8 cellular contexts compared by ENCODE assay signal in genomic region chr22:37675930-37676571, GRCh38. TPM values are rescaled to one million over a fixed set of nuclear protein-coding genes. Genes with fewer than 3 reads are reported as not detected.
DNase-seq lines count a peak whose midpoint lies in the region; ATAC-seq, FAIRE-seq and TF ChIP-seq lines count a peak whose summit lies in the region.

No MANE protein-coding gene starts in this region.

- peak overlapping the region; percentile 87 for H3K4me2 ChIP-seq in DOHH2 (ENCODE audit: low read length)
- H3K4me2 ChIP-seq in OCI-LY1 (ENCODE audit: low read length): peak overlapping the region; percentile 92

- no peak for ATAC-seq in lung (ENCODE audit: insufficient read depth, low FRiP score)

- intact Hi-C loops in transverse colon (cut with DNase I; ENCODE audit: low total_unique reads): no loop called here

- H3K36me3 ChIP-seq in DOHH2 (ENCODE audit: control insufficient read depth, low read length) (peaks cover 6% of the 10 kb centered on the region; the same call in 1 of the 2 replicates), OCI-LY1 (ENCODE audit: insufficient read depth, low read length) (no peaks in the 10 kb centered on the region), bronchial epithelial cell (ENCODE audit: control insufficient read depth, insufficient read depth, low read length) (peaks cover 7% of the 10 kb centered on the region), lung (ENCODE audit: control insufficient read depth in 2 of 2, insufficient read depth in 2 of 2, low read length in 2 of 2) (peaks cover 4 to 7% of the 10 kb centered on the region in 2 donors), transverse colon (no peaks in the 10 kb centered on the region)

- no peak for FAIRE-seq in bronchial epithelial cell (lab: Jason Lieb, UNC)

- H3K9ac ChIP-seq in OCI-LY1 (ENCODE audit: low read length): peak overlapping the region; percentile 65

- no peaks in the 10 kb centered on the region; the same call in 1 of the 2 replicates for H3K79me2 ChIP-seq in DOHH2 (ENCODE audit: control insufficient read depth, low read length)
- H3K79me2 ChIP-seq in OCI-LY1 (ENCODE audit: insufficient read depth, low read length): no peaks in the 10 kb centered on the region

- in situ Hi-C loops in transverse colon (cut with MboI; ENCODE audit: low pct_ligation_motif_present in 1 of 4, low pct_unique_long_range_greater_than_20kb in 1 of 4, low sequenced_read_pairs in 3 of 4): loop anchor here in 1 of 4 donors (25.0 kb wide), 1 partner anchor 111 kb away; no protein-coding TSS in a partner anchor

- H3K4me1 ChIP-seq in DOHH2 (ENCODE audit: control insufficient read depth, low read length): peaks cover 62% of the 10 kb centered on the region
- peaks cover 36% of the 10 kb centered on the region for H3K4me1 ChIP-seq in OCI-LY1 (ENCODE audit: insufficient read depth, low read length, severe bottlenecking)
- H3K4me1 ChIP-seq in lung (ENCODE audit: control insufficient read depth in 2 of 2, insufficient read depth in 2 of 2, low read length in 2 of 2): peaks cover 0 to 5% of the 10 kb centered on the region in 2 donors
- H3K4me1 ChIP-seq in transverse colon: peaks cover 34 to 66% (median 54%) of the 10 kb centered on the region in 4 donors

- peaks cover 29% of the 10 kb centered on the region for H3F3A ChIP-seq in DOHH2 (ENCODE audit: control insufficient read depth, insufficient read depth)
- H3F3A ChIP-seq in OCI-LY1 (ENCODE audit: insufficient read depth, low read length): no peaks in the 10 kb centered on the region

- no peak for TF ChIP-seq POLR2A in transverse colon (IDR thresholded peaks at IDR 0.05)

- TF ChIP-seq EP300 in transverse colon (IDR thresholded peaks at IDR 0.05; ENCODE audit: low read depth): no peak

- no peak overlapping the region for H2AFZ ChIP-seq in OCI-LY1 (ENCODE audit: low read length)

- H4K20me1 ChIP-seq in DOHH2 (ENCODE audit: control insufficient read depth, insufficient read depth, low read depth, low read length): no peaks in the 10 kb centered on the region
- no peaks in the 10 kb centered on the region for H4K20me1 ChIP-seq in OCI-LY1 (ENCODE audit: insufficient read depth, low read length)

- WGBS in lung, 2 donors: 13 to 17% methylated on average over 13 of the region's 13 CpGs
- WGBS in transverse colon (ENCODE audit: low coverage in 1 of 2), 2 donors: 7 to 14% methylated on average over 2 to 13 of the region's 13 CpGs

- DNase-seq in bronchial epithelial cell (ENCODE audit: low read depth) (no peak), lung (ENCODE audit: low spot score) (no peak), transverse colon (peak; percentile 50), GM19240 (ENCODE audit: insufficient read length, low spot score) (no peak), NCI-H1048 (lab: John Stamatoyannopoulos, UW) (no peak), NCI-H1092 (lab: John Stamatoyannopoulos, UW) (no peak)

- TF ChIP-seq CTCF in DOHH2 (IDR thresholded peaks at IDR 0.05; ENCODE audit: low read depth, low read length, poor library complexity, severe bottlenecking): no peak
- no peak for TF ChIP-seq CTCF in OCI-LY1 (IDR thresholded peaks at IDR 0.05; ENCODE audit: low read length)
- TF ChIP-seq CTCF in bronchial epithelial cell (IDR thresholded peaks at IDR 0.05; ENCODE audit: insufficient read depth, low read length, severe bottlenecking): no peak
- no peak for TF ChIP-seq CTCF in lung (IDR thresholded peaks at IDR 0.05; ENCODE audit: control extremely low read depth, extremely low read depth)
- no peak for TF ChIP-seq CTCF in transverse colon (IDR thresholded peaks at IDR 0.05)

- H3K9me2 ChIP-seq in DOHH2 (replicated peaks; ENCODE audit: control insufficient read depth, low read length) (no peaks in the 10 kb centered on the region), OCI-LY1 (ENCODE audit: low read depth, low read length) (no peaks in the 10 kb centered on the region)

- H3K27ac ChIP-seq in DOHH2 (ENCODE audit: low read depth, low read length) (peak overlapping the region; percentile 79), OCI-LY1 (ENCODE audit: low read depth, low read length, poor library complexity, severe bottlenecking) (peak overlapping the region; percentile 92), lung (ENCODE audit: low read depth in 1 of 2, low read length in 1 of 2) (peak overlapping the region; percentile 95 to 97), transverse colon (peak overlapping the region; percentile 89 to 96 (median 94))

- H3K4me3 ChIP-seq in DOHH2 (ENCODE audit: low read length) (peak overlapping the region; percentile 74), OCI-LY1 (ENCODE audit: low read depth, low read length, poor library complexity, severe bottlenecking) (peak overlapping the region; percentile 58), bronchial epithelial cell (ENCODE audit: low read depth, low read length) (peak overlapping the region; percentile 45), lung (peak overlapping the region; percentile 60), transverse colon (peak overlapping the region; percentile 28 to 54 (median 43))

- H3K9me3 ChIP-seq in DOHH2 (ENCODE audit: control insufficient read depth, insufficient read depth, low read length): no peaks in the 10 kb centered on the region
- H3K9me3 ChIP-seq in OCI-LY1 (ENCODE audit: low read length): no peaks in the 10 kb centered on the region
- H3K9me3 ChIP-seq in lung (ENCODE audit: control insufficient read depth in 2 of 2, insufficient read depth in 1 of 2, low read length in 1 of 2): no peaks in the 10 kb centered on the region
- no peaks in the 10 kb centered on the region for H3K9me3 ChIP-seq in transverse colon

- H3K27me3 ChIP-seq in DOHH2 (ENCODE audit: control insufficient read depth, low read length): no peaks in the 10 kb centered on the region
- no peaks in the 10 kb centered on the region for H3K27me3 ChIP-seq in OCI-LY1 (ENCODE audit: insufficient read depth, low read length)
- no peaks in the 10 kb centered on the region for H3K27me3 ChIP-seq in bronchial epithelial cell (ENCODE audit: control insufficient read depth, insufficient read depth, low read length)
- H3K27me3 ChIP-seq in lung (ENCODE audit: control insufficient read depth, insufficient read depth): no peaks in the 10 kb centered on the region
- no peaks in the 10 kb centered on the region for H3K27me3 ChIP-seq in transverse colon

RNA-seq across cellular contexts. Expression of gene LGALS1, which starts 0.6 kb away (rescaled TPM):
- total RNA-seq in bronchial epithelial cell (1,816 and 1,987 TPM in 2 replicates), lung (100 to 1,000 TPM; 347 to 797 TPM), transverse colon (100 to 1,000 TPM; 196 to 558 (median 224) TPM)
- 1,000 to 10,000 TPM; 1,097 to 1,622 TPM for polyA plus RNA-seq in lung

RNA-seq across cellular contexts. Expression of gene NOL12, which starts 10.1 kb away (rescaled TPM):
- total RNA-seq in bronchial epithelial cell (39.8 and 50.1 TPM in 2 replicates), lung (10 to 100 TPM; 14.5 to 27.4 TPM), transverse colon (100 to 1,000 TPM in 1 of 4 donors, 10 to 100 TPM in 3; 44.1 to 143 (median 57.2) TPM)
- polyA plus RNA-seq in lung: 10 to 100 TPM; 31.5 to 37.0 TPM

RNA-seq across cellular contexts. Expression of gene PDXP, which starts 17.5 kb away (rescaled TPM):
- total RNA-seq in bronchial epithelial cell (2.2 and 3.4 TPM in 2 replicates), lung (1 to 10 TPM; 5.7 to 7.4 TPM), transverse colon (100 to 1,000 TPM in 1 of 4 donors, 10 to 100 TPM in 3; 28.9 to 126 (median 50.7) TPM)
- 1 to 10 TPM; 4.4 to 7.3 TPM for polyA plus RNA-seq in lung

RNA-seq across cellular contexts. Expression of gene TRIOBP, which starts 20.8 kb away (rescaled TPM):
- total RNA-seq in bronchial epithelial cell: 40.3 and 45.6 TPM in 2 replicates
- 100 to 1,000 TPM in 1 of 2 donors, 10 to 100 TPM in 1; 99.3 to 105 TPM for total RNA-seq in lung
- polyA plus RNA-seq in lung: 10 to 100 TPM; 37.1 to 70.7 TPM
- 100 to 1,000 TPM; 121 to 265 (median 129) TPM for total RNA-seq in transverse colon

RNA-seq across cellular contexts. Expression of gene SH3BP1, which starts 36.6 kb away (rescaled TPM):
- total RNA-seq in bronchial epithelial cell: 15.5 and 15.6 TPM in 2 replicates
- total RNA-seq in lung: 10 to 100 TPM; 14.8 to 20.2 TPM
- polyA plus RNA-seq in lung: 10 to 100 TPM; 15.9 to 20.0 TPM
- total RNA-seq in transverse colon: 100 to 1,000 TPM in 2 of 4 donors, 10 to 100 TPM in 2; 53.1 to 158 (median 84.7) TPM
